In the genomic region with DNA sequence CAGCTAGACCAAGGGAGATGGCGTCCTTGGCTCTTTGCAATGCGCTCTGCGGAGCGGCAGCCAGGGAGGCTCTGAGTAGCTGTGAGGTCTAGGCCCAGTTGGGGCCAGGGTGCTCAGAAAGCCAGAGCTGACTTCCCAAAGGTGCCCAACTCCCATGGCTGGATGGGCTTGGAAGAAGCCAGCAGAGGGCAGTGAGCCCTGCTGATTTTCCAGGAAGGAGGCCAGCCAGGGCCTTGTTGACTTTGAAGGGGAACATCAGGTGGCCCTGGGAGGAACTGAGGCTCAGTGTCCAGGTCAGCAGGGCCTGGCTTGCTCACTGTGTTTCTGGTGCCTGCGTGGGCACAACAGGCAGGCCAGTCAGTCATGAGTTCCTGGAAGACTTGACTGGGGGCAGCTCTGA, we compare ENCODE assay signal across 11 cellular contexts. TPM values are rescaled to one million over a fixed set of nuclear protein-coding genes. Genes with fewer than 3 reads are reported as not detected.
DNase-seq lines count a peak whose midpoint lies in the region; ATAC-seq and TF ChIP-seq lines count a peak whose summit lies in the region.
"Had no signal": no experiment of that assay in that cellular context is flagged by ENCODE, and none has a peak within 500 bp of the region (broad histone marks: within the 10 kb centered on the region; RNA-seq: fewer than 3 reads in every experiment).

No MANE protein-coding gene starts in this region.

- WGBS in hepatocyte (ENCODE audit: low lambda C conversion rate, missing lambda C conversion rate), result 90% methylated on average over 5 of the region's 5 CpGs
- 92 to 100% (median 96%) methylated on average over 2 to 5 of the region's 5 CpGs for WGBS in spleen, 5 donors

- H3K79me2 ChIP-seq in hepatocyte, result no peaks in the 10 kb centered on the region

- no peaks in the 10 kb centered on the region for H3K27me3 ChIP-seq in hepatocyte
- H3K27me3 ChIP-seq in spleen (replicated peaks in 1 of 7), result peaks cover 0 to 17% (median 0%) of the 10 kb centered on the region in 7 donors

- H3K9me2 ChIP-seq in hepatocyte (replicated peaks; ENCODE audit: insufficient read depth), result no peaks in the 10 kb centered on the region

- H3K27ac ChIP-seq in VCaP (no peak overlapping the region), hepatocyte (no peak overlapping the region), spleen (no peak overlapping the region)
- H3K27ac ChIP-seq: BLaER1 had no signal

- TF ChIP-seq POLR2A in spleen (IDR thresholded peaks at IDR 0.05), result no peak

- intact Hi-C loops in spleen (cut with DNase I; ENCODE audit: low total_unique reads), result no loop called here

- no peak overlapping the region for H2AFZ ChIP-seq in hepatocyte

- H3K36me3 ChIP-seq in hepatocyte (replicated peaks; ENCODE audit: insufficient read depth, low read depth), result no peaks in the 10 kb centered on the region
- H3K36me3 ChIP-seq in spleen, result no peaks in the 10 kb centered on the region
- H3K36me3 ChIP-seq: BLaER1 had no signal

- DNase-seq in NCI-H446 (lab: John Stamatoyannopoulos, UW) (peak; percentile 6 to 27), NCI-H446 treated with DMSO at 0.1 percent for 48 hours (lab: John Stamatoyannopoulos, UW) (no peak), hepatocyte (ENCODE audit: low spot score) (peak; percentile 60), spleen (peak; percentile 57), cortex of kidney (lab: John Stamatoyannopoulos, UW) (no peak)
- DNase-seq: activated CD4-positive, alpha-beta T cell treated with anti-CD3 and anti-CD28 coated beads for 1 hour; stimulated activated CD4-positive, alpha-beta T cell treated with anti-CD3 and anti-CD28 coated beads, Interleukin-2, amount 100 ng/mL, for 24 hours had no signal

- peaks cover 12% of the 10 kb centered on the region for H3K4me1 ChIP-seq in hepatocyte (ENCODE audit: insufficient read depth)
- H3K4me1 ChIP-seq in spleen, result peaks cover 0 to 19% (median 11%) of the 10 kb centered on the region in 6 donors

- H3K9me3 ChIP-seq in hepatocyte (ENCODE audit: low read depth) (no peaks in the 10 kb centered on the region), spleen (no peaks in the 10 kb centered on the region)
- H3K9me3 ChIP-seq: BLaER1 had no signal

- TF ChIP-seq CTCF in VCaP (conservative IDR thresholded peaks at IDR 0.05) (peak; percentile 34), hepatocyte (IDR thresholded peaks at IDR 0.05; ENCODE audit: poor library complexity) (peak; percentile 44), spleen (IDR thresholded peaks at IDR 0.05 in 8 of 11, conservative IDR thresholded peaks at IDR 0.05 in 3 of 11) (peak in 4 of 11 experiments; percentile 11 to 24 (median 16))

- ATAC-seq in HG03469 (IDR thresholded peaks at IDR 0.05; ENCODE audit: unreplicated experiment) (no peak), GM18517 (IDR thresholded peaks at IDR 0.05; ENCODE audit: unreplicated experiment) (no peak)

- no peak overlapping the region for H3K4me3 ChIP-seq in hepatocyte
- H3K4me3 ChIP-seq in spleen, result no peak overlapping the region
- H3K4me3 ChIP-seq: BLaER1 had no signal

- no peaks in the 10 kb centered on the region for H4K20me1 ChIP-seq in hepatocyte (ENCODE audit: insufficient read depth, poor library complexity, severe bottlenecking)
- H4K20me1 ChIP-seq: BLaER1 had no signal

- no peak overlapping the region for H3K4me2 ChIP-seq in hepatocyte
- H3K4me2 ChIP-seq: BLaER1 had no signal

RNA-seq across cellular contexts. Expression of a gene that starts 27.1 kb away (rescaled TPM):
- total RNA-seq in hepatocyte, result not detected in 2 replicates
- not detected in 2 replicates for polyA plus RNA-seq in hepatocyte
- total RNA-seq in spleen, result 1 to 10 TPM in 2 of 7 donors, under 1 TPM in 5; 0.23 to 1.6 (median 0.85) TPM
- not detected for polyA plus RNA-seq in spleen

Comparison
In these comparisons a context has a peak if more than half of its experiments do, and no peak if none do; other contexts are left out.
1. DNase-seq: peak in NCI-H446 (2 of 2), hepatocyte (single experiment) and spleen (single experiment); none in NCI-H446 treated with DMSO at 0.1 percent for 48 hours (single experiment) and cortex of kidney (single experiment).